In the genomic region with DNA sequence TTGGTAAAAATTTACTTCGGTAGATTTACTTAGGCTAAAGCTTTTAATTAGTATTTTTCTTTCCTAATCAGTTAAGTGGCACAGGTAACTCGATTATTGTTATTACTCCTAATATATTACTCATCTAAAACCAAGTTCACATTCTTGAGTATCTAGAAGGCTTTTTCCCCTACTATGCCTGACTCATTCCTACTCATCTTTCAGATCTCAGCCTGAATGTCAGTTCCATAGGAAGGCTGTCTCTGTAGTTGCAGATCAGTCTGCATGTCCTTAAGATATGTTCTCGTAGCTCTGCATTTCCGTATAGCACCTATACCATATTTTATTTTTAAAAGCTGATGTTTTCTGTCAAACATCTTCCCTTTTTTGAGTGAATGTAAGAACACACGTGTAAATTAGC, we compare ENCODE assay signal across 25 cellular contexts. TPM values are rescaled to one million over a fixed set of nuclear protein-coding genes. Genes with fewer than 3 reads are reported as not detected.
DNase-seq lines count a peak whose midpoint lies in the region; ATAC-seq and TF ChIP-seq lines count a peak whose summit lies in the region.
"Had no signal": no experiment of that assay in that cellular context is flagged by ENCODE, and none has a peak within 500 bp of the region (broad histone marks: within the 10 kb centered on the region; RNA-seq: fewer than 3 reads in every experiment).

No MANE protein-coding gene starts in this region.

- H3K27ac ChIP-seq in foreskin keratinocyte: peak overlapping the region; percentile 14
- H3K27ac ChIP-seq: A549, hepatocyte, pancreas, upper lobe of right lung had no signal

- H3K4me1 Mint-ChIP-seq in stimulated activated naive CD8-positive, alpha-beta T cell treated with anti-CD3 and anti-CD28 coated beads, Interleukin-15, amount 100 ng/mL, for 72 hours: peaks cover 23% of the 10 kb centered on the region
- H3K4me1 Mint-ChIP-seq: CD14-positive monocyte had no signal

- H3K27me3 ChIP-seq in foreskin keratinocyte: peaks cover 5% of the 10 kb centered on the region
- H3K27me3 ChIP-seq: upper lobe of right lung had no signal

- H3K4me1 ChIP-seq in foreskin keratinocyte: peaks cover 13% of the 10 kb centered on the region
- H3K4me1 ChIP-seq: pancreas, upper lobe of right lung had no signal

- DNase-seq in stimulated activated naive CD8-positive, alpha-beta T cell treated with anti-CD3 and anti-CD28 coated beads, Interleukin-15, Interleukin-2, amounts not matched to agents 100 U/mL and 50 U/mL, for 24 hours: no peak
- no peak for DNase-seq in stimulated activated naive CD8-positive, alpha-beta T cell treated with anti-CD3 and anti-CD28 coated beads, Interleukin-15, amount 100 ng/mL, for 72 hours
- peak; percentile 57 to 80 for DNase-seq in foreskin keratinocyte
- DNase-seq in AG20443 (ENCODE audit: low spot score): no peak
- no peak for DNase-seq in NCI-H187 (lab: John Stamatoyannopoulos, UW)
- DNase-seq: activated naive CD4-positive, alpha-beta T cell treated with anti-CD3 and anti-CD28 coated beads for 36 hours; activated T-cell treated with anti-CD3 and anti-CD28 coated beads for 4 hours; cortex of kidney; KBM-7; naive thymus-derived CD4-positive, alpha-beta T cell; NCI-H2081 treated with DMSO at 0.1 percent for 48 hours; NCI-H526; pancreas; SHP77 treated with DMSO at 0.1 percent for 48 hours; stimulated activated CD4-positive, alpha-beta T cell treated with anti-CD3 and anti-CD28 coated beads, Interleukin-1b, Interleukin-23, amount 100 ng/mL, for 48 hours; T-helper 1 cell; upper lobe of right lung had no signal

- no peak overlapping the region for H3K4me3 Mint-ChIP-seq in stimulated activated naive CD8-positive, alpha-beta T cell treated with anti-CD3 and anti-CD28 coated beads, Interleukin-15, amount 100 ng/mL, for 72 hours
- H3K4me3 Mint-ChIP-seq: activated naive CD4-positive, alpha-beta T cell treated with anti-CD3 and anti-CD28 coated beads for 36 hours; brain; CD14-positive monocyte; memory B cell; naive thymus-derived CD4-positive, alpha-beta T cell had no signal

- TF ChIP-seq CTCF in foreskin keratinocyte (conservative IDR thresholded peaks at IDR 0.05): no peak

- H3K27me3 Mint-ChIP-seq in stimulated activated naive CD8-positive, alpha-beta T cell treated with anti-CD3 and anti-CD28 coated beads, Interleukin-15, amount 100 ng/mL, for 72 hours: peaks cover 2% of the 10 kb centered on the region
- H3K27me3 Mint-ChIP-seq: brain had no signal

- ATAC-seq in stimulated activated naive CD8-positive, alpha-beta T cell treated with anti-CD3 and anti-CD28 coated beads, Interleukin-15, Interleukin-2, amounts not matched to agents 100 U/mL and 50 U/mL, for 24 hours: peak; percentile 78
- no peak for ATAC-seq in stimulated activated naive CD8-positive, alpha-beta T cell treated with anti-CD3 and anti-CD28 coated beads, Interleukin-15, amount 100 ng/mL, for 72 hours
- ATAC-seq in SK-N-SH treated with all-trans-retinoic acid at 6 μM for 48 hours (peak; percentile 94), foreskin keratinocyte (peak; percentile 99), HG03571 (IDR thresholded peaks at IDR 0.05; ENCODE audit: unreplicated experiment) (no peak), GM19324 (IDR thresholded peaks at IDR 0.05; ENCODE audit: low FRiP score, unreplicated experiment) (no peak)
- ATAC-seq: naive thymus-derived CD4-positive, alpha-beta T cell; pancreas; upper lobe of right lung had no signal

- no peak overlapping the region for H3K27ac Mint-ChIP-seq in stimulated activated naive CD8-positive, alpha-beta T cell treated with anti-CD3 and anti-CD28 coated beads, Interleukin-15, amount 100 ng/mL, for 72 hours
- H3K27ac Mint-ChIP-seq: activated naive CD4-positive, alpha-beta T cell treated with anti-CD3 and anti-CD28 coated beads for 36 hours; brain; CD14-positive monocyte; memory B cell; naive thymus-derived CD4-positive, alpha-beta T cell had no signal

- H3K9me3 Mint-ChIP-seq in stimulated activated naive CD8-positive, alpha-beta T cell treated with anti-CD3 and anti-CD28 coated beads, Interleukin-15, amount 100 ng/mL, for 72 hours: no peaks in the 10 kb centered on the region
- H3K9me3 Mint-ChIP-seq: activated naive CD4-positive, alpha-beta T cell treated with anti-CD3 and anti-CD28 coated beads for 36 hours; memory B cell; naive thymus-derived CD4-positive, alpha-beta T cell had no signal

TF ChIP-seq in SK-N-SH treated with all-trans-retinoic acid at 6 μM for 48 hours, 23 proteins besides CTCF, POLR2A, EP300 and RAD21:
- peak; percentile 86 for TF ChIP-seq ISL1 (CRISPR knock-in tag; IDR thresholded peaks at IDR 0.05)
- TF ChIP-seq, protein P1, sequence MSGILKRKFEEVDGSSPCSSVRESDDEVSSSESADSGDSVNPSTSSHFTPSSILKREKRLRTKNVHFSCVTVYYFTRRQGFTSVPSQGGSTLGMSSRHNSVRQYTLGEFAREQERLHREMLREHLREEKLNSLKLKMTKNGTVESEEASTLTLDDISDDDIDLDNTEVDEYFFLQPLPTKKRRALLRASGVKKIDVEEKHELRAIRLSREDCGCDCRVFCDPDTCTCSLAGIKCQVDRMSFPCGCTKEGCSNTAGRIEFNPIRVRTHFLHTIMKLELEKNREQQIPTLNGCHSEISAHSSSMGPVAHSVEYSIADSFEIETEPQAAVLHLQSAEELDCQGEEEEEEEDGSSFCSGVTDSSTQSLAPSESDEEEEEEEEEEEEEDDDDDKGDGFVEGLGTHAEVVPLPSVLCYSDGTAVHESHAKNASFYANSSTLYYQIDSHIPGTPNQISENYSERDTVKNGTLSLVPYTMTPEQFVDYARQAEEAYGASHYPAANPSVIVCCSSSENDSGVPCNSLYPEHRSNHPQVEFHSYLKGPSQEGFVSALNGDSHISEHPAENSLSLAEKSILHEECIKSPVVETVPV (CRISPR knock-in tag; IDR thresholded peaks at IDR 0.05): no peak
TF ChIP-seq in SK-N-SH treated with all-trans-retinoic acid at 6 μM for 48 hours: peak in this region for 1.

RNA-seq across cellular contexts. Expression of a gene that starts 5.9 kb away (rescaled TPM):
- total RNA-seq in foreskin keratinocyte: not detected in 2 replicates
- polyA plus RNA-seq in foreskin keratinocyte: 0.01 TPM in 2 replicates
- total RNA-seq: activated naive CD4-positive, alpha-beta T cell treated with anti-CD3 and anti-CD28 coated beads for 36 hours; hepatocyte; pancreas had no signal
- polyA plus RNA-seq: A549; CD14-positive monocyte; hepatocyte; naive thymus-derived CD4-positive, alpha-beta T cell had no signal

RNA-seq across cellular contexts. Expression of a gene that starts 23.2 kb away (rescaled TPM):
- 10.7 and 14.3 TPM in 2 replicates for total RNA-seq in foreskin keratinocyte
- polyA plus RNA-seq in foreskin keratinocyte: 2.6 and 3.7 TPM in 2 replicates

RNA-seq across cellular contexts. Expression of a gene that starts 23.5 kb away (rescaled TPM):
- total RNA-seq in foreskin keratinocyte: 43.4 and 55.2 TPM in 2 replicates
- 19.2 and 23.4 TPM in 2 replicates for polyA plus RNA-seq in foreskin keratinocyte
- polyA plus RNA-seq: CD14-positive monocyte had no signal

Comparison
In these comparisons a context has a peak if more than half of its experiments do, and no peak if none do; other contexts are left out.
1. ATAC-seq: peak in stimulated activated naive CD8-positive, alpha-beta T cell treated with anti-CD3 and anti-CD28 coated beads, Interleukin-15, Interleukin-2, amounts not matched to agents 100 U/mL and 50 U/mL, for 24 hours (single experiment), SK-N-SH treated with all-trans-retinoic acid at 6 μM for 48 hours (single experiment) and foreskin keratinocyte (single experiment); none in stimulated activated naive CD8-positive, alpha-beta T cell treated with anti-CD3 and anti-CD28 coated beads, Interleukin-15, amount 100 ng/mL, for 72 hours (single experiment), HG03571 (single experiment) and GM19324 (single experiment).
2. DNase-seq: peak in foreskin keratinocyte (2 of 2); none in stimulated activated naive CD8-positive, alpha-beta T cell treated with anti-CD3 and anti-CD28 coated beads, Interleukin-15, Interleukin-2, amounts not matched to agents 100 U/mL and 50 U/mL, for 24 hours (single experiment), stimulated activated naive CD8-positive, alpha-beta T cell treated with anti-CD3 and anti-CD28 coated beads, Interleukin-15, amount 100 ng/mL, for 72 hours (0 of 2), AG20443 (single experiment) and NCI-H187 (0 of 2).